Comparison of ENCODE assay signal across 1 cellular context in the genomic region with DNA sequence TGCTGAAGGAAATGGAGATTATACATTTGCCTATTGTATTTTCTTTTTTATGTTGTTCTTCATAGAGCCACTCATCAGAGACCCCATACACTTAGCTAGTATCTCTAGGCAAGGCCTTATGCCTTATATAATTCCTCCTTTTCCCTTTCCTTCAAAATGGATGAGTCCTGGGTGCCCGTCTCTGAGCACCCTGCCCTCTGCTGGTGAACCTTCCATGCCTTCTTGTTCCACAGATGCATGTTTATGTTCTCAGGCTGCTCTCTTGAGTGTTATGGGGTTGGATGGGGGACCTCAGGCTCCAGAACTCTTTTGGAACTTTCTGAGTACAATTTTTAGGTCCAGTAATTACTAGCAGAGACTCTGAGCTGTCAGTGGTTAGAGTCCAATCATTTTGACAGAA.
A peak's percentile ranks its signal among the peaks of the same experiment; 100 is the strongest.
TF ChIP-seq lines count a peak whose summit lies in the region.

No MANE protein-coding gene starts in this region.

TF ChIP-seq in HepG2, 621 proteins besides CTCF, POLR2A, EP300 and RAD21 (continued from another document):
- TF ChIP-seq USF2 (IDR thresholded peaks at IDR 0.05; ENCODE audit: low read depth, low read length) (no peak), USF2 (CRISPR knock-in tag; IDR thresholded peaks at IDR 0.05; ENCODE audit: borderline replicate concordance) (no peak), FOXK1 (CRISPR knock-in tag; IDR thresholded peaks at IDR 0.05; ENCODE audit: borderline replicate concordance, low read depth) (no peak), ZNF264 (CRISPR knock-in tag; IDR thresholded peaks at IDR 0.05) (no peak), SMC3 (IDR thresholded peaks at IDR 0.05; ENCODE audit: low read length) (0 out of 2 replicates have a peak, but pooled peaks have one; percentile 14)
